ENCODE assay signal across 10 cellular contexts in genomic region chr9:37283730-37284235, GRCh38.
DNase-seq lines count a peak whose midpoint lies in the region; ATAC-seq and TF ChIP-seq lines count a peak whose summit lies in the region.
"Had no signal": no experiment of that assay in that cellular context is flagged by ENCODE, and none has a peak within 500 bp of the region (broad histone marks: within the 10 kb centered on the region; RNA-seq: fewer than 3 reads in every experiment).

No MANE protein-coding gene starts in this region.

- peak; percentile 47 for ATAC-seq in activated CD8-positive, alpha-beta T cell treated with anti-CD3 and anti-CD28 coated beads for 36 hours

- TF ChIP-seq CTCF in DOHH2 (IDR thresholded peaks at IDR 0.05; ENCODE audit: low read depth, low read length, poor library complexity, severe bottlenecking) (no peak), esophagus muscularis mucosa (IDR thresholded peaks at IDR 0.05) (no peak)
- no peak for TF ChIP-seq CTCF in activated CD8-positive, alpha-beta T cell treated with anti-CD3 and anti-CD28 coated beads for 36 hours (IDR thresholded peaks at IDR 0.05)

- H3K9me3 ChIP-seq in DOHH2 (ENCODE audit: control insufficient read depth, insufficient read depth, low read length): no peaks in the 10 kb centered on the region
- no peaks in the 10 kb centered on the region for H3K9me3 ChIP-seq in GM23248 (ENCODE audit: low read depth)
- H3K9me3 ChIP-seq in mesenchymal stem cell (ENCODE audit: control insufficient read depth, low read length): no peaks in the 10 kb centered on the region
- no peaks in the 10 kb centered on the region for H3K9me3 ChIP-seq in esophagus muscularis mucosa

- in situ Hi-C loops in GM23248 (cut with MboI): no loop called here

- H4K20me1 ChIP-seq in DOHH2 (ENCODE audit: control insufficient read depth, insufficient read depth, low read depth, low read length) (no peaks in the 10 kb centered on the region), GM23248 (ENCODE audit: insufficient read depth) (no peaks in the 10 kb centered on the region)

- no peak for TF ChIP-seq POLR2A in esophagus muscularis mucosa (IDR thresholded peaks at IDR 0.05; ENCODE audit: low read depth)

- TF ChIP-seq EP300 in esophagus muscularis mucosa (IDR thresholded peaks at IDR 0.05): no peak

- no peaks in the 10 kb centered on the region for H3K9me3 Mint-ChIP-seq in activated CD8-positive, alpha-beta T cell treated with anti-CD3 and anti-CD28 coated beads for 36 hours

- H2BK12ac ChIP-seq in mesenchymal stem cell (ENCODE audit: low read length in 2 of 2): no peak overlapping the region

- H3K23ac ChIP-seq in mesenchymal stem cell (ENCODE audit: low read length in 2 of 2): no peak overlapping the region

- H2AK5ac ChIP-seq in mesenchymal stem cell (ENCODE audit: low read length, severe bottlenecking): no peak overlapping the region

- 63 to 79% methylated on average over 5 of the region's 5 CpGs for WGBS in GM23248 (ENCODE audit: low coverage in 1 of 2, low lambda C conversion rate in 2 of 2, missing lambda C conversion rate in 2 of 2), 2 experiments
- 83% methylated on average over 5 of the region's 5 CpGs for WGBS in mesenchymal stem cell
- WGBS in esophagus muscularis mucosa: 34% methylated on average over 5 of the region's 5 CpGs

- H3K4me3 Mint-ChIP-seq in activated CD8-positive, alpha-beta T cell treated with anti-CD3 and anti-CD28 coated beads for 36 hours: peak overlapping the region; percentile 1

- peak overlapping the region; percentile 53 for H3K27ac Mint-ChIP-seq in activated CD8-positive, alpha-beta T cell treated with anti-CD3 and anti-CD28 coated beads for 36 hours

- peaks cover 48% of the 10 kb centered on the region for H3F3A ChIP-seq in DOHH2 (ENCODE audit: control insufficient read depth, insufficient read depth)
- H3F3A ChIP-seq in GM23248 (ENCODE audit: insufficient read depth): peaks cover 27% of the 10 kb centered on the region

- H2BK5ac ChIP-seq in mesenchymal stem cell (ENCODE audit: low read depth, low read length, poor library complexity, severe bottlenecking): no peak overlapping the region

- peaks cover 86% of the 10 kb centered on the region for H3K79me2 ChIP-seq in DOHH2 (ENCODE audit: control insufficient read depth, low read length)
- H3K79me2 ChIP-seq in GM23248 (ENCODE audit: insufficient read depth): peaks cover 35% of the 10 kb centered on the region

- H3K9me2 ChIP-seq in DOHH2 (replicated peaks; ENCODE audit: control insufficient read depth, low read length) (no peaks in the 10 kb centered on the region), GM23248 (ENCODE audit: insufficient read depth) (no peaks in the 10 kb centered on the region)

- POLR2A ChIA-PET in activated CD8-positive, alpha-beta T cell treated with anti-CD3 and anti-CD28 coated beads for 36 hours (lab: Charles Lee): interaction anchor here (0.5 to 0.6 kb wide), 2 partner anchors 30 to 130 kb away, joined by 3 read pairs; no protein-coding TSS in a partner anchor

- H3K18ac ChIP-seq in mesenchymal stem cell (ENCODE audit: low read depth in 1 of 2, low read length in 2 of 2): no peak overlapping the region

- H3K4me2 ChIP-seq in DOHH2 (ENCODE audit: low read length) (peak overlapping the region; percentile 68), GM23248 (ENCODE audit: unreplicated experiment) (peak overlapping the region; percentile 39), mesenchymal stem cell (ENCODE audit: low read length, poor library complexity, severe bottlenecking) (peak overlapping the region; percentile 37)

- CTCF ChIA-PET in activated CD8-positive, alpha-beta T cell treated with anti-CD3 and anti-CD28 coated beads for 36 hours (lab: Charles Lee): interaction anchor here (1.9 to 2.1 kb wide), 2 partner anchors 9 to 17 kb away, joined by 5 to 7 read pairs; no protein-coding TSS in a partner anchor

- peaks cover 16% of the 10 kb centered on the region for H3K36me3 Mint-ChIP-seq in activated CD8-positive, alpha-beta T cell treated with anti-CD3 and anti-CD28 coated beads for 36 hours (ENCODE audit: low read depth)

- H3K27me3 ChIP-seq in DOHH2 (ENCODE audit: control insufficient read depth, low read length) (no peaks in the 10 kb centered on the region), GM23248 (replicated peaks; ENCODE audit: insufficient read depth) (no peaks in the 10 kb centered on the region), mesenchymal stem cell (ENCODE audit: control insufficient read depth in 1 of 2, insufficient read depth in 1 of 2, low read length in 2 of 2) (no peaks in the 10 kb centered on the region), esophagus muscularis mucosa (no peaks in the 10 kb centered on the region)

- H3K4me3 ChIP-seq in DOHH2 (ENCODE audit: low read length) (peak overlapping the region; percentile 56), GM23248 (no peak overlapping the region), mesenchymal stem cell (ENCODE audit: insufficient read depth in 1 of 2, low read depth in 1 of 2, low read length in 2 of 2) (no peak overlapping the region), esophagus muscularis mucosa (no peak overlapping the region)

- H4K8ac ChIP-seq in mesenchymal stem cell (ENCODE audit: low read length): no peak overlapping the region

- H3K9ac ChIP-seq in GM23248: no peak overlapping the region
- H3K9ac ChIP-seq in mesenchymal stem cell (ENCODE audit: low read length): peak overlapping the region; percentile 37

- H3K4me1 Mint-ChIP-seq in activated CD8-positive, alpha-beta T cell treated with anti-CD3 and anti-CD28 coated beads for 36 hours (ENCODE audit: low read depth): peaks cover 30% of the 10 kb centered on the region

- H2BK120ac ChIP-seq in mesenchymal stem cell (ENCODE audit: low read depth, low read length): no peak overlapping the region

- intact Hi-C loops in activated CD8-positive, alpha-beta T cell treated with anti-CD3 and anti-CD28 coated beads for 36 hours (cut with micrococcal nuclease): no loop called here
- intact Hi-C loops in esophagus muscularis mucosa (cut with DNase I): no loop called here

- H3K36me3 ChIP-seq in DOHH2 (ENCODE audit: control insufficient read depth, low read length) (peaks cover 22% of the 10 kb centered on the region), GM23248 (ENCODE audit: low read depth) (no peaks in the 10 kb centered on the region), mesenchymal stem cell (ENCODE audit: control insufficient read depth in 1 of 2, insufficient read depth in 2 of 2, low read depth in 1 of 2, low read length in 2 of 2) (no peaks in the 10 kb centered on the region), esophagus muscularis mucosa (no peaks in the 10 kb centered on the region)

- H2BK15ac ChIP-seq in mesenchymal stem cell (ENCODE audit: low read depth, poor library complexity, severe bottlenecking): no peak overlapping the region

- H3K27ac ChIP-seq in DOHH2 (ENCODE audit: low read depth, low read length): peak overlapping the region; percentile 88
- H3K27ac ChIP-seq in GM23248: peak overlapping the region; percentile 33
- H3K27ac ChIP-seq in mesenchymal stem cell (ENCODE audit: low read length, poor library complexity, severe bottlenecking): peak overlapping the region; percentile 79
- no peak overlapping the region for H3K27ac ChIP-seq in esophagus muscularis mucosa (replicated peaks in 1 of 4)

- H3K4ac ChIP-seq in mesenchymal stem cell (ENCODE audit: low read depth in 1 of 2, low read length in 2 of 2): no peak overlapping the region

- no peaks in the 10 kb centered on the region for H3K27me3 Mint-ChIP-seq in activated CD8-positive, alpha-beta T cell treated with anti-CD3 and anti-CD28 coated beads for 36 hours

- H3K4me1 ChIP-seq in DOHH2 (ENCODE audit: control insufficient read depth, low read length) (peaks cover 88% of the 10 kb centered on the region), GM23248 (ENCODE audit: insufficient read depth) (peaks cover 27% of the 10 kb centered on the region), mesenchymal stem cell (ENCODE audit: control insufficient read depth, insufficient read depth, low read depth, low read length) (no peaks in the 10 kb centered on the region), esophagus muscularis mucosa (peaks cover 0 to 20% (median 16%) of the 10 kb centered on the region in 4 donors)

- DNase-seq in GM23248: peak; percentile 52
- DNase-seq in activated CD8-positive, alpha-beta T cell treated with anti-CD3 and anti-CD28 coated beads for 36 hours: no peak
- peak; percentile 56 for DNase-seq in mesenchymal stem cell
- DNase-seq in amygdala (lab: John Stamatoyannopoulos, UW): no peak
- DNase-seq in DMS79 treated with DMSO at 0.1 percent for 48 hours (lab: John Stamatoyannopoulos, UW): no peak
- DNase-seq in esophagus muscularis mucosa (ENCODE audit: extremely low spot score): no peak
- no peak for DNase-seq in cerebellar cortex (ENCODE audit: low spot score)
- DNase-seq: activated naive CD4-positive, alpha-beta T cell treated with anti-CD3 and anti-CD28 coated beads, Interleukin-2, amount 50 U/mL, for 16 hours; NCI-H446 treated with DMSO at 0.1 percent for 48 hours had no signal

- H4K91ac ChIP-seq in mesenchymal stem cell (ENCODE audit: low read length): no peak overlapping the region

- H3K79me1 ChIP-seq in mesenchymal stem cell (replicated peaks; ENCODE audit: low read length, poor library complexity, severe bottlenecking): peaks cover 15% of the 10 kb centered on the region

- H2AFZ ChIP-seq in GM23248 (no peak overlapping the region), mesenchymal stem cell (ENCODE audit: low read depth, low read length) (no peak overlapping the region)

- no peak overlapping the region for H3K14ac ChIP-seq in mesenchymal stem cell (ENCODE audit: low read length in 2 of 2)

Comparison
In these comparisons a context has a peak if more than half of its experiments do, and no peak if none do; other contexts are left out.
1. H3K27ac ChIP-seq: peak in DOHH2 (single experiment), GM23248 (single experiment) and mesenchymal stem cell (single experiment); none in esophagus muscularis mucosa (0 of 4).
2. DNase-seq: peak in GM23248 (single experiment) and mesenchymal stem cell (single experiment); none in activated CD8-positive, alpha-beta T cell treated with anti-CD3 and anti-CD28 coated beads for 36 hours (single experiment), amygdala (0 of 56), DMS79 treated with DMSO at 0.1 percent for 48 hours (single experiment), esophagus muscularis mucosa (single experiment) and cerebellar cortex (single experiment).
3. Peak in every context shown above with its lines, with median percentiles within 50 percentile points of each other: H3K4me2 ChIP-seq.